ENCODE assay signal across 8 cellular contexts in the genomic region with DNA sequence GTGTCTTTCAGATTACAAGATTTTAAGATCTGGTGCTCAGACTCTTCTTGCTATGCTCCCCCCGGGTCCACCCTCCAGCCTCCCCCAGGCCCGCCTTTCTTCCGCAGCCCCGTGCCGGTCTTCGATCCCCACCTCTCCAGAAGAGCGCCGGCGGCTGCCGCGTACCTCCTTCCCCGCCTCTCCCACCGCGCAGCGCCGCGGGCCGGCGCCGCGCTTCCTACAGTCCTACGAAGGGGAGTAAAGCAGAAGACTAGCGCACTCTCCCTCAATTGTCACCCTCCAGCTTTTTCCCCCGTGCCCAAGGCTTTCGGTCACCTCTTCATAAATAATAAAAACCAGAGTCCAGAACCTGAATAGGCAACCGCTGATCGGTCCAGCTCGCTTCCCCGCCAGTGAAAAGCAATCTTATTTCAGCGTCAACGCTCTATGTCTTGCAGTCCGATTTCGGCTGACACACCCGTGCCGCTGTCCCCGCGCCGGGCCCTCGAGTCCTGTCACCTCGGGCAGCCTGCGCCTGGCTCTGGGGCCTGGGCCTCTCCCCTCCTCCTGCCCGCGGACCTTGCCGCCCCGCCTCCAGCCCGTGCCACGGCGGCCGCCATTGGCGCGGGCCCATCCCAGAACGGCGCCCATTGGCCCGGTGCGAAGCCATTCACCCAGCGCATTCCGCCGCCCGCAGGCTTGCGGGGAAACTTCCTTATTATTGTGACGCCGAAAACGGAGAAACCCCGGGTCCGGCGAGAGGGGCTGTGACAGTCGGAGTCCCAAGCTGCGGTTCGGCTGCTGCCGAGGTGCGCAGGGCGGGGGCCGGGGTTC. TPM values are rescaled to one million over a fixed set of nuclear protein-coding genes. Genes with fewer than 3 reads are reported as not detected.
A peak's percentile ranks its signal among the peaks of the same experiment; 100 is the strongest.
DNase-seq lines count a peak whose midpoint lies in the region; ATAC-seq and TF ChIP-seq lines count a peak whose summit lies in the region.

A gene (plus strand): TSS at position 694 of the 813 bp plus-strand sequence. CDS start 13,344 bp downstream, outside the sequence.

- H4K20me1 ChIP-seq in PC-3 (ENCODE audit: low read length), result no peaks in the 10 kb centered on the region

- H3K36me3 ChIP-seq in PC-3 (ENCODE audit: low read depth, low read length), result no peaks in the 10 kb centered on the region

- peak within 1 kb of the TSS; percentile 84 for H3K4me2 ChIP-seq in PC-3 (ENCODE audit: low read length)

- H3K4me1 ChIP-seq in PC-3 (ENCODE audit: insufficient read depth, low read length), result peaks cover 7% of the 10 kb centered on the region

- CTCF ChIA-PET in PC-3 (lab: Charles Lee), result interaction anchor here (1.8 kb wide), 1 partner anchor 67 kb away, joined by 4 read pairs; no protein-coding TSS in a partner anchor

- no peak for TF ChIP-seq CTCF in PC-3 (conservative IDR thresholded peaks at IDR 0.05; ENCODE audit: low read depth, low read length)

- H3F3A ChIP-seq in PC-3 (ENCODE audit: low read length, unreplicated experiment), result no peaks in the 10 kb centered on the region

- H3K9ac ChIP-seq in PC-3 (ENCODE audit: low read length), result peak within 1 kb of the TSS; percentile 69

- BruUV-seq in PC-3 (replicated peaks; lab: Mats Ljungman, UMichigan), result no TSS peak

- H3K27me3 ChIP-seq in PC-3 (ENCODE audit: low read length), result no peaks in the 10 kb centered on the region

- H3K9me3 ChIP-seq in PC-3 (ENCODE audit: low read length), result no peaks in the 10 kb centered on the region

- intact Hi-C loops in PC-3 (cut with micrococcal nuclease), result loop anchor here (2.0 kb wide), 1 partner anchor 53 kb away; no protein-coding TSS in a partner anchor

- DNase-seq in DMS 273 treated with DMSO at 0.1 percent for 48 hours (lab: John Stamatoyannopoulos, UW), result peak; percentile 31
- DNase-seq in HuH-7.5 (ENCODE audit: low spot score), result peak; percentile 80
- peak; percentile 83 for DNase-seq in PC-3
- DNase-seq in activated T-cell treated with anti-CD3 and anti-CD28 coated beads, Interleukin-2, amount 50 U/mL, for 1 hour, result peak; percentile 91
- DNase-seq in epithelial cell of prostate (ENCODE audit: low read depth, low spot score), result no peak
- DNase-seq in mucosa of gallbladder (ENCODE audit: low spot score), result peak; percentile 93
- DNase-seq in stimulated activated CD8-positive, alpha-beta memory T cell treated with anti-CD3 and anti-CD28 coated beads, Interleukin-4, amount 100 ng/mL, for 24 hours (ENCODE audit: low read depth), result peak; percentile 88

- peak within 1 kb of the TSS; percentile 85 for H2AFZ ChIP-seq in PC-3 (ENCODE audit: low read length)

- H3K4me3 ChIP-seq in PC-3 (ENCODE audit: low read length), result peak within 1 kb of the TSS; percentile 71

- no peaks in the 10 kb centered on the region for H3K9me2 ChIP-seq in PC-3 (replicated peaks; ENCODE audit: low read length)

- H3K27ac ChIP-seq in PC-3 (ENCODE audit: low read length) (no peak within 1 kb of the TSS), epithelial cell of prostate (peak within 1 kb of the TSS; percentile 81)

- POLR2A ChIA-PET in PC-3 (lab: Charles Lee; ENCODE audit: unreplicated experiment), result no interaction called here

- ATAC-seq in GM21528 (IDR thresholded peaks at IDR 0.05; ENCODE audit: low FRiP score, unreplicated experiment), result peak; percentile 99
- ATAC-seq in PC-3, result peak; percentile 94

- no peaks in the 10 kb centered on the region for H3K79me2 ChIP-seq in PC-3 (ENCODE audit: low read length)

RNA-seq across cellular contexts. Expression of the gene that starts here (rescaled TPM):
- total RNA-seq in PC-3 (2014; rRNA removed), result 5.2 and 5.4 TPM in 2 replicates
- total RNA-seq in mucosa of gallbladder, result 41.0 TPM
